1 cellular context compared by ENCODE assay signal in genomic region chr4:181688416-181688815, GRCh38.
TF ChIP-seq lines count a peak whose summit lies in the region.

No MANE protein-coding gene starts in this region.

TF ChIP-seq in GM23338, 12 proteins besides CTCF, POLR2A, EP300 and RAD21 (continued from another document):
- TF ChIP-seq REST (IDR thresholded peaks at IDR 0.05; ENCODE audit: unreplicated experiment) (no peak), JUNB (IDR thresholded peaks at IDR 0.05; ENCODE audit: unreplicated experiment) (no peak), CREB1 (CRISPR knock-in tag; IDR thresholded peaks at IDR 0.05; ENCODE audit: low read depth) (no peak), EZH2 (IDR thresholded peaks at IDR 0.05; ENCODE audit: low read depth, unreplicated experiment) (no peak), ZNF331 (CRISPR knock-in tag; IDR thresholded peaks at IDR 0.05; ENCODE audit: low read depth) (no peak)
- TF ChIP-seq, protein P1, sequence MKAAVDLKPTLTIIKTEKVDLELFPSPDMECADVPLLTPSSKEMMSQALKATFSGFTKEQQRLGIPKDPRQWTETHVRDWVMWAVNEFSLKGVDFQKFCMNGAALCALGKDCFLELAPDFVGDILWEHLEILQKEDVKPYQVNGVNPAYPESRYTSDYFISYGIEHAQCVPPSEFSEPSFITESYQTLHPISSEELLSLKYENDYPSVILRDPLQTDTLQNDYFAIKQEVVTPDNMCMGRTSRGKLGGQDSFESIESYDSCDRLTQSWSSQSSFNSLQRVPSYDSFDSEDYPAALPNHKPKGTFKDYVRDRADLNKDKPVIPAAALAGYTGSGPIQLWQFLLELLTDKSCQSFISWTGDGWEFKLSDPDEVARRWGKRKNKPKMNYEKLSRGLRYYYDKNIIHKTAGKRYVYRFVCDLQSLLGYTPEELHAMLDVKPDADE (IDR thresholded peaks at IDR 0.05): no peak
